10 cellular contexts compared by ENCODE assay signal in genomic region chr18:5515007-5515744, GRCh38. TPM values are rescaled to one million over a fixed set of nuclear protein-coding genes. Genes with fewer than 3 reads are reported as not detected.
DNase-seq lines count a peak whose midpoint lies in the region; ATAC-seq and TF ChIP-seq lines count a peak whose summit lies in the region.
"Had no signal": no experiment of that assay in that cellular context is flagged by ENCODE, and none has a peak within 500 bp of the region (broad histone marks: within the 10 kb centered on the region; RNA-seq: fewer than 3 reads in every experiment).

No MANE protein-coding gene starts in this region.

- in situ Hi-C loops in KBM-7 (cut with MboI; ENCODE audit: low pct_unique_long_range_greater_than_20kb, low sequenced_read_pairs): no loop called here

- H2AFZ ChIP-seq in OCI-LY3 (ENCODE audit: low read depth, low read length): no peak overlapping the region

- intact Hi-C loops in left ventricle myocardium superior (cut with micrococcal nuclease): loop anchor here (2.0 kb wide), 1 partner anchor 16 kb away; no protein-coding TSS in a partner anchor

- H3K4me3 ChIP-seq in OCI-LY3 (ENCODE audit: low read length): no peak overlapping the region
- no peak overlapping the region for H3K4me3 ChIP-seq in skeletal muscle cell (ENCODE audit: low read depth, low read length)
- no peak overlapping the region for H3K4me3 ChIP-seq in tibial nerve

- no peaks in the 10 kb centered on the region for H3K36me3 ChIP-seq in OCI-LY3 (replicated peaks; ENCODE audit: low read depth, low read length)
- no peaks in the 10 kb centered on the region for H3K36me3 ChIP-seq in tibial nerve

- DNase-seq in KBM-7: peak; percentile 83
- no peak for DNase-seq in left ventricle myocardium superior
- peak; percentile 35 for DNase-seq in skeletal muscle cell (ENCODE audit: low read depth)
- DNase-seq in NCI-H1048 (lab: John Stamatoyannopoulos, UW): no peak
- DNase-seq in stimulated activated CD4-positive, alpha-beta T cell treated with anti-CD3 and anti-CD28 coated beads, Interleukin-15, amount 100 ng/mL, for 24 hours: no peak
- DNase-seq in tibial nerve (ENCODE audit: low spot score in 2 of 2): no peak
- no peak for DNase-seq in HuH-7 (ENCODE audit: low spot score)
- DNase-seq: activated CD8-positive, alpha-beta memory T cell treated with anti-CD3 and anti-CD28 coated beads for 24 hours; SW 1271 had no signal

- H4K20me1 ChIP-seq in OCI-LY3 (ENCODE audit: insufficient read depth, low read length): no peaks in the 10 kb centered on the region

- H3K4me2 ChIP-seq in OCI-LY3 (ENCODE audit: low read length): 0 out of 2 replicates have a peak overlapping the region, but pooled peaks have one; percentile 13

- H3K9ac ChIP-seq in OCI-LY3 (ENCODE audit: low read length): no peak overlapping the region

- ATAC-seq in left ventricle myocardium superior: peak; percentile 31

- H3K9me3 ChIP-seq in OCI-LY3 (ENCODE audit: insufficient read depth, low read length) (no peaks in the 10 kb centered on the region), tibial nerve (no peaks in the 10 kb centered on the region)

- H3K27me3 ChIP-seq in OCI-LY3 (ENCODE audit: low read depth, low read length): no peaks in the 10 kb centered on the region
- no peaks in the 10 kb centered on the region for H3K27me3 ChIP-seq in tibial nerve

- no peak for TF ChIP-seq CTCF in OCI-LY3 (IDR thresholded peaks at IDR 0.05; ENCODE audit: low read depth, low read length)
- no peak for TF ChIP-seq CTCF in tibial nerve (IDR thresholded peaks at IDR 0.05)

- H3K4me1 ChIP-seq in OCI-LY3 (ENCODE audit: low read length): peaks cover 8% of the 10 kb centered on the region
- H3K4me1 ChIP-seq in tibial nerve: peaks cover 0 to 51% (median 3%) of the 10 kb centered on the region in 4 donors

- TF ChIP-seq POLR2A in tibial nerve (IDR thresholded peaks at IDR 0.05): no peak

- WGBS in tibial nerve, 2 donors: 64 to 65% methylated on average over 3 of the region's 3 CpGs

- H3K27ac ChIP-seq in OCI-LY3 (ENCODE audit: low read length) (no peak overlapping the region), tibial nerve (peak overlapping the region in 1 of 4 donors; percentile 42)

- peak in 1 of 2 donors; percentile 76 for TF ChIP-seq EP300 in tibial nerve (IDR thresholded peaks at IDR 0.05)

- no peaks in the 10 kb centered on the region for H3K79me2 ChIP-seq in OCI-LY3 (ENCODE audit: low read length)

RNA-seq across cellular contexts. Expression of gene EPB41L3, which starts 28.6 kb away (rescaled TPM):
- total RNA-seq in left ventricle myocardium superior (6.8 TPM), tibial nerve (100 to 1,000 TPM in 1 of 4 donors, 10 to 100 TPM in 3; 63.4 to 146 (median 81.5) TPM)

Comparison
In these comparisons a context has a peak if more than half of its experiments do, and no peak if none do; other contexts are left out.
1. DNase-seq: peak in KBM-7 (single experiment) and skeletal muscle cell (single experiment); none in left ventricle myocardium superior (single experiment), NCI-H1048 (single experiment), stimulated activated CD4-positive, alpha-beta T cell treated with anti-CD3 and anti-CD28 coated beads, Interleukin-15, amount 100 ng/mL, for 24 hours (single experiment), tibial nerve (0 of 2) and HuH-7 (single experiment).